Comparison of ENCODE assay signal across 23 cellular contexts in the genomic region with DNA sequence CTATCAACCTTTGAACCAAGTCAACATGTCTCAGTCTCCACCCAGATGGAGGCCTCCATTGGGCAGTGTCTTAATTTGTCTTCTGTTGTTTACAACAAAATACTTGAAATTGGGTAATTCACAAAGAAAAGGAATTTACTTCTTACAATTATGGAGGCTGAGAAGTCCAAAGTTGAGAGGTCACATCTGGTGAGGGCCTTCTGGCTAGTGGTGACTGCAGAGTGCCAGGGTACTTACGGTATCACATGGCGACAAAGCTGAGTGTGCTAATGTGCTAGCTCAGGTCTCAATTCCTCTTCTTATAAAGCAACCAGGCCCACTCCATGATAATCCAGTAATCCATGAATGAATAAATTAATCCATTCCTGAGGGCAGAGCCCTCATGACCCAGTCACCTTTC. TPM values are rescaled to one million over a fixed set of nuclear protein-coding genes. Genes with fewer than 3 reads are reported as not detected.
DNase-seq lines count a peak whose midpoint lies in the region; ATAC-seq and TF ChIP-seq lines count a peak whose summit lies in the region.
"Had no signal": no experiment of that assay in that cellular context is flagged by ENCODE, and none has a peak within 500 bp of the region (broad histone marks: within the 10 kb centered on the region; RNA-seq: fewer than 3 reads in every experiment).

No MANE protein-coding gene starts in this region.

- H2AFZ ChIP-seq in fibroblast of lung (ENCODE audit: low read length) (no peak overlapping the region), trophoblast cell (ENCODE audit: insufficient read depth, low read length, poor library complexity) (no peak overlapping the region)
- H2AFZ ChIP-seq: GM23248 had no signal

- H3K23ac ChIP-seq in trophoblast cell (ENCODE audit: low read length) = no peak overlapping the region

- peaks cover 68% of the 10 kb centered on the region for H3K27me3 Mint-ChIP-seq in activated T-helper 2 cell treated with anti-CD3 and anti-CD28 coated beads, Interferon-gamma antibody, Interleukin-2, Interleukin-4, amounts not matched to agents 10 μg/mL and 5 μg/mL and 100 μg/mL, durations not matched to agents 14 hours and 24 hours and 36 hours (ENCODE audit: low read depth)

- H4K12ac ChIP-seq in trophoblast cell (ENCODE audit: low read depth, low read length) = no peak overlapping the region

- H3K79me1 ChIP-seq in trophoblast cell (ENCODE audit: low read length) = peaks cover 9% of the 10 kb centered on the region

- no peaks in the 10 kb centered on the region for H3K36me3 Mint-ChIP-seq in activated T-helper 2 cell treated with anti-CD3 and anti-CD28 coated beads, Interferon-gamma antibody, Interleukin-2, Interleukin-4, amounts not matched to agents 10 μg/mL and 5 μg/mL and 100 μg/mL, durations not matched to agents 14 hours and 24 hours and 36 hours (ENCODE audit: low read depth)
- H3K36me3 Mint-ChIP-seq: CD4-positive, alpha-beta memory T cell had no signal

- H3K4me1 ChIP-seq in right atrium auricular region (peaks cover 0 to 67% of the 10 kb centered on the region in 2 donors), right cardiac atrium (ENCODE audit: control insufficient read depth, insufficient read depth, low read length) (peaks cover 15% of the 10 kb centered on the region), fibroblast of lung (ENCODE audit: control insufficient read depth, extremely low read depth, insufficient read depth, low read length) (peaks cover 26% of the 10 kb centered on the region), trophoblast cell (ENCODE audit: control insufficient read depth in 1 of 2, insufficient read depth in 2 of 2, low read length in 2 of 2) (peaks cover 20 to 21% of the 10 kb centered on the region in 2 experiments)

- no peak for ATAC-seq in right cardiac atrium
- ATAC-seq: HepG2, K562 had no signal

- H3K4me3 ChIP-seq in right atrium auricular region (no peak overlapping the region), right cardiac atrium (ENCODE audit: low read length) (no peak overlapping the region), fibroblast of lung (replicated peaks in 1 of 4; ENCODE audit: control extremely low read depth in 1 of 4, insufficient read depth in 1 of 4, low read depth in 3 of 4, low read length in 4 of 4) (peak overlapping the region in 1 of 4 experiments; percentile 27), trophoblast cell (ENCODE audit: low read depth, low read length) (no peak overlapping the region)
- H3K4me3 ChIP-seq: GM23248, K562 had no signal

- no peak overlapping the region for H3K4me3 Mint-ChIP-seq in activated T-helper 2 cell treated with anti-CD3 and anti-CD28 coated beads, Interferon-gamma antibody, Interleukin-2, Interleukin-4, amounts not matched to agents 10 μg/mL and 5 μg/mL and 100 μg/mL, durations not matched to agents 14 hours and 24 hours and 36 hours (ENCODE audit: low read depth)
- H3K4me3 Mint-ChIP-seq: CD4-positive, alpha-beta memory T cell had no signal

- H4K91ac ChIP-seq in trophoblast cell (ENCODE audit: low read depth, low read length) = no peak overlapping the region

- 75% methylated on average over 2 of the region's 2 CpGs for WGBS in right cardiac atrium
- no CpG with 5 or more reads among the region's 2 CpGs for WGBS in trophoblast cell (ENCODE audit: extremely low coverage, insufficient coverage, insufficient read length)

- intact Hi-C loops in right cardiac atrium (cut with DNase I) = loop anchor here in 1 of 4 donors (10.0 kb wide), 1 partner anchor 49 kb away; no protein-coding TSS in a partner anchor
- intact Hi-C loops in activated T-helper 2 cell treated with anti-CD3 and anti-CD28 coated beads, Interferon-gamma antibody, Interleukin-2, Interleukin-4, amounts not matched to agents 10 μg/mL and 5 μg/mL and 100 μg/mL, durations not matched to agents 14 hours and 24 hours and 36 hours (cut with micrococcal nuclease) = no loop called here
- intact Hi-C loops in head of caudate nucleus (cut with DNase I) = no loop called here

- H3K27ac Mint-ChIP-seq in activated T-helper 2 cell treated with anti-CD3 and anti-CD28 coated beads, Interferon-gamma antibody, Interleukin-2, Interleukin-4, amounts not matched to agents 10 μg/mL and 5 μg/mL and 100 μg/mL, durations not matched to agents 14 hours and 24 hours and 36 hours = no peak overlapping the region
- H3K27ac Mint-ChIP-seq: CD4-positive, alpha-beta memory T cell had no signal

- no peak overlapping the region for H2BK5ac ChIP-seq in trophoblast cell (ENCODE audit: low read depth, low read length, poor library complexity)

- no peaks in the 10 kb centered on the region for H4K20me1 ChIP-seq in fibroblast of lung (ENCODE audit: control insufficient read depth, extremely low read depth, insufficient read depth, low read length)

- H3K4ac ChIP-seq in trophoblast cell (ENCODE audit: low read depth, low read length) = no peak overlapping the region

- H3K36me3 ChIP-seq in right atrium auricular region (peaks cover under 1% of the 10 kb centered on the region), fibroblast of lung (ENCODE audit: control insufficient read depth, insufficient read depth, low read length) (peaks cover 14% of the 10 kb centered on the region), trophoblast cell (ENCODE audit: control insufficient read depth in 1 of 2, insufficient read depth in 2 of 2, low read length in 2 of 2) (no peaks in the 10 kb centered on the region)

- H3K9ac ChIP-seq in fibroblast of lung (ENCODE audit: insufficient read depth, low read length) = no peak overlapping the region
- no peak overlapping the region for H3K9ac ChIP-seq in trophoblast cell (ENCODE audit: low read length)
- H3K9ac ChIP-seq: GM23248 had no signal

- peak overlapping the region; percentile 71 to 76 for H3K27ac ChIP-seq in right atrium auricular region
- no peak overlapping the region for H3K27ac ChIP-seq in right cardiac atrium (ENCODE audit: low read length)
- no peak overlapping the region for H3K27ac ChIP-seq in fibroblast of lung (ENCODE audit: insufficient read depth, low read length)
- H3K27ac ChIP-seq in trophoblast cell (ENCODE audit: low read depth, low read length) = no peak overlapping the region
- H3K27ac ChIP-seq: GM23248 had no signal

- H4K8ac ChIP-seq in trophoblast cell (ENCODE audit: low read depth, low read length) = no peak overlapping the region

- peaks cover 87% of the 10 kb centered on the region for H3K79me2 ChIP-seq in fibroblast of lung (ENCODE audit: control insufficient read depth, insufficient read depth, low read length)
- no peaks in the 10 kb centered on the region for H3K79me2 ChIP-seq in trophoblast cell (ENCODE audit: control insufficient read depth, insufficient read depth, low read length, poor library complexity)

- H2BK120ac ChIP-seq in trophoblast cell (ENCODE audit: insufficient read depth, low read length, poor library complexity) = peak overlapping the region; percentile 49

- no peak overlapping the region for H3K14ac ChIP-seq in trophoblast cell (ENCODE audit: low read length)

- H2AK5ac ChIP-seq in trophoblast cell (ENCODE audit: low read length) = no peak overlapping the region

- peak overlapping the region; percentile 69 for H3K4me2 ChIP-seq in fibroblast of lung (ENCODE audit: extremely low read depth, insufficient read depth, low read length)
- H3K4me2 ChIP-seq in trophoblast cell (ENCODE audit: low read length) = no peak overlapping the region

- peaks cover 6% of the 10 kb centered on the region for H3K4me1 Mint-ChIP-seq in activated T-helper 2 cell treated with anti-CD3 and anti-CD28 coated beads, Interferon-gamma antibody, Interleukin-2, Interleukin-4, amounts not matched to agents 10 μg/mL and 5 μg/mL and 100 μg/mL, durations not matched to agents 14 hours and 24 hours and 36 hours (ENCODE audit: low read depth)

- no peak overlapping the region for H3K18ac ChIP-seq in trophoblast cell (ENCODE audit: low read length)

- TF ChIP-seq CTCF in right atrium auricular region (IDR thresholded peaks at IDR 0.05) (no peak), fibroblast of lung (conservative IDR thresholded peaks at IDR 0.05 in 1 of 2, IDR thresholded peaks at IDR 0.05 in 1 of 2; ENCODE audit: low read depth in 1 of 2, low read length in 2 of 2) (no peak)

- DNase-seq in right atrium auricular region (ENCODE audit: low spot score) (no peak), right cardiac atrium (no peak), fibroblast of lung (ENCODE audit: low read depth in 2 of 2) (peak in 1 of 2 donors; percentile 37), trophoblast cell (no peak), NCI-H2081 (lab: John Stamatoyannopoulos, UW) (no peak), head of caudate nucleus (no peak)
- no peak for DNase-seq in activated T-helper 2 cell treated with anti-CD3 and anti-CD28 coated beads, Interferon-gamma antibody, Interleukin-2, Interleukin-4, amounts not matched to agents 10 μg/mL and 5 μg/mL and 100 μg/mL, durations not matched to agents 14 hours and 24 hours and 36 hours (ENCODE audit: low spot score)
- DNase-seq: C1 segment of cervical spinal cord; CD4-positive, alpha-beta memory T cell; COR-L47; DMS53; GM23248; H7; Kasumi-1; NCI-H1092 treated with DMSO at 0.1 percent for 48 hours; NCI-H1436 treated with DMSO at 0.1 percent for 48 hours; NCI-H187 treated with DMSO at 0.1 percent for 48 hours; NCI-H2107; NCI-H774; SIG-M5 had no signal

- H2BK12ac ChIP-seq in trophoblast cell (ENCODE audit: low read length) = peak overlapping the region; percentile 43

- H3K27me3 ChIP-seq in right atrium auricular region (no peaks in the 10 kb centered on the region), right cardiac atrium (ENCODE audit: control insufficient read depth, insufficient read depth) (no peaks in the 10 kb centered on the region), fibroblast of lung (ENCODE audit: control insufficient read depth, insufficient read depth, low read length) (no peaks in the 10 kb centered on the region), trophoblast cell (ENCODE audit: insufficient read depth, low read length) (peaks cover 3% of the 10 kb centered on the region)

- H3K9me3 ChIP-seq in right atrium auricular region (no peaks in the 10 kb centered on the region), right cardiac atrium (ENCODE audit: control insufficient read depth, low read length) (no peaks in the 10 kb centered on the region), fibroblast of lung (ENCODE audit: control insufficient read depth, insufficient read depth, low read depth, low read length) (no peaks in the 10 kb centered on the region), trophoblast cell (ENCODE audit: insufficient read depth, low read depth, low read length) (no peaks in the 10 kb centered on the region)

- H3K9me3 Mint-ChIP-seq in activated T-helper 2 cell treated with anti-CD3 and anti-CD28 coated beads, Interferon-gamma antibody, Interleukin-2, Interleukin-4, amounts not matched to agents 10 μg/mL and 5 μg/mL and 100 μg/mL, durations not matched to agents 14 hours and 24 hours and 36 hours = no peaks in the 10 kb centered on the region
- H3K9me3 Mint-ChIP-seq: CD4-positive, alpha-beta memory T cell had no signal

RNA-seq across cellular contexts. Expression of gene NID2, which starts 4.7 kb away (rescaled TPM):
- total RNA-seq in right atrium auricular region = 10 to 100 TPM; 23.0 to 41.2 TPM
- 10 to 100 TPM; 22.5 to 38.1 (median 29.2) TPM for total RNA-seq in right cardiac atrium
- polyA plus RNA-seq in right cardiac atrium = 18.9 TPM
- 93.7 and 181 TPM in 2 replicates for total RNA-seq in fibroblast of lung
- polyA plus RNA-seq in fibroblast of lung = 394 and 2,513 TPM in 2 replicates
- polyA plus RNA-seq in fibroblast of lung (2012) = 225 and 1,654 TPM in 2 replicates
- polyA minus RNA-seq in fibroblast of lung (ENCODE audit: low replicate concordance) = 553 and 3,045 TPM in 2 replicates
- polyA plus RNA-seq in trophoblast cell (2013) = 15.5 and 16.5 TPM in 2 replicates
- total RNA-seq in activated T-helper 2 cell treated with anti-CD3 and anti-CD28 coated beads, Interferon-gamma antibody, Interleukin-2, Interleukin-4, amounts not matched to agents 10 μg/mL and 5 μg/mL and 100 μg/mL, durations not matched to agents 14 hours and 24 hours and 36 hours = 0.14 and 0.37 TPM in 2 replicates
- total RNA-seq: CD4-positive, alpha-beta memory T cell; G401; HepG2 had no signal

Comparison
In these comparisons a context has a peak if more than half of its experiments do, and no peak if none do; other contexts are left out.
1. H3K27ac ChIP-seq: peak in right atrium auricular region (2 of 2); none in right cardiac atrium (single experiment), fibroblast of lung (single experiment) and trophoblast cell (single experiment).
2. RNA of gene NID2, which starts 4.7 kb away (total RNA-seq): 93.7 to 181 TPM in fibroblast of lung, 23.0 to 41.2 TPM in right atrium auricular region and 22.5 to 38.1 TPM in right cardiac atrium; 0.14 to 0.37 TPM in activated T-helper 2 cell treated with anti-CD3 and anti-CD28 coated beads, Interferon-gamma antibody, Interleukin-2, Interleukin-4, amounts not matched to agents 10 μg/mL and 5 μg/mL and 100 μg/mL, durations not matched to agents 14 hours and 24 hours and 36 hours; every median in the first group is over 10 times any median in the second.